Comparison of ENCODE assay signal across 8 cellular contexts in genomic region chr20:16573011-16573965, GRCh38. TPM values are rescaled to one million over a fixed set of nuclear protein-coding genes. Genes with fewer than 3 reads are reported as not detected.
DNase-seq lines count a peak whose midpoint lies in the region; ATAC-seq and TF ChIP-seq lines count a peak whose summit lies in the region.

Gene KIF16B (minus strand): TSS chr20:16573448. CDS start chr20:16573275, 173 bp downstream.

- CTCF ChIA-PET in HEK293T (lab: Yijun Ruan, JAX): no interaction called here

- H3K4me3 ChIP-seq in ovary (peak within 1 kb of the TSS; percentile 99), thoracic aorta (peak within 1 kb of the TSS; percentile 89)

- no peaks in the 10 kb centered on the region for H3K27me3 Mint-ChIP-seq in activated naive CD8-positive, alpha-beta T cell
- H3K27me3 Mint-ChIP-seq in glutamatergic neuron (ENCODE audit: unreplicated experiment): no peaks in the 10 kb centered on the region

- H3K9me3 Mint-ChIP-seq in activated naive CD8-positive, alpha-beta T cell (ENCODE audit: low read depth): no peaks in the 10 kb centered on the region
- H3K9me3 Mint-ChIP-seq in glutamatergic neuron (ENCODE audit: unreplicated experiment): peaks cover 4% of the 10 kb centered on the region

- peaks cover 13% of the 10 kb centered on the region for H3K4me1 ChIP-seq in ovary (ENCODE audit: insufficient read depth)
- peaks cover 14 to 28% of the 10 kb centered on the region in 2 donors for H3K4me1 ChIP-seq in thoracic aorta (ENCODE audit: control insufficient read depth in 1 of 2, low read depth in 2 of 2)

- POLR2A ChIA-PET in HEK293T (lab: Yijun Ruan, JAX): interaction anchor here (0.5 kb wide), 1 partner anchor 402 kb away, joined by 3 read pairs; no protein-coding TSS in a partner anchor

- ATAC-seq in SK-N-SH treated with all-trans-retinoic acid at 6 μM for 48 hours (peak; percentile 85), thoracic aorta (ENCODE audit: insufficient number of reproducible peaks, low FRiP score, low read depth) (peak; percentile 81)

- DNase-seq in GM04504 (ENCODE audit: low read depth) (peak; percentile 62), HEK293T (ENCODE audit: extremely low spot score) (peak; percentile 85), MV-4-11 (lab: John Stamatoyannopoulos, UW) (peak; percentile 72), glutamatergic neuron (peak; percentile 97), ovary (peak; percentile 92 to 96 (median 94)), thoracic aorta (ENCODE audit: low spot score) (peak; percentile 65)

- H3K36me3 Mint-ChIP-seq in activated naive CD8-positive, alpha-beta T cell: no peaks in the 10 kb centered on the region
- H3K36me3 Mint-ChIP-seq in glutamatergic neuron (ENCODE audit: unreplicated experiment): no peaks in the 10 kb centered on the region

- H3K27ac ChIP-seq in ovary: peak within 1 kb of the TSS; percentile 69 to 81
- peak within 1 kb of the TSS; percentile 25 to 57 for H3K27ac ChIP-seq in thoracic aorta

- peak; percentile 55 for TF ChIP-seq POLR2A in ovary (IDR thresholded peaks at IDR 0.05)

- peak within 1 kb of the TSS; percentile 66 for H3K27ac Mint-ChIP-seq in activated naive CD8-positive, alpha-beta T cell
- H3K27ac Mint-ChIP-seq in glutamatergic neuron (ENCODE audit: unreplicated experiment): peak within 1 kb of the TSS; percentile 80

- H3K4me3 Mint-ChIP-seq in activated naive CD8-positive, alpha-beta T cell: peak within 1 kb of the TSS; percentile 97
- H3K4me3 Mint-ChIP-seq in glutamatergic neuron (ENCODE audit: unreplicated experiment): peak within 1 kb of the TSS; percentile 86

- H3K9me3 ChIP-seq in ovary (no peaks in the 10 kb centered on the region), thoracic aorta (no peaks in the 10 kb centered on the region)

- WGBS in ovary, 3 donors: 7 to 10% (median 7%) methylated on average over 59 to 65 of the region's 65 CpGs

- H3K4me1 Mint-ChIP-seq in activated naive CD8-positive, alpha-beta T cell (ENCODE audit: low read depth): peaks cover 45% of the 10 kb centered on the region
- H3K4me1 Mint-ChIP-seq in glutamatergic neuron (ENCODE audit: low read depth, unreplicated experiment): peaks cover 24% of the 10 kb centered on the region

- TF ChIP-seq CTCF in glutamatergic neuron (IDR thresholded peaks at IDR 0.05; ENCODE audit: partially characterized antibody, unreplicated experiment) (no peak), ovary (IDR thresholded peaks at IDR 0.05) (no peak), thoracic aorta (IDR thresholded peaks at IDR 0.05) (peak; percentile 14)

- TF ChIP-seq EP300 in ovary (IDR thresholded peaks at IDR 0.05): no peak

- intact Hi-C loops in ovary (cut with DNase I): no loop called here

- H3K36me3 ChIP-seq in ovary: no peaks in the 10 kb centered on the region
- no peaks in the 10 kb centered on the region for H3K36me3 ChIP-seq in thoracic aorta

- H3K27me3 ChIP-seq in ovary (no peaks in the 10 kb centered on the region), thoracic aorta (replicated peaks; ENCODE audit: insufficient read depth) (no peaks in the 10 kb centered on the region)

TF ChIP-seq in HEK293T, 16 proteins besides CTCF, POLR2A, EP300 and RAD21:
- TF ChIP-seq L3MBTL2 (conservative IDR thresholded peaks at IDR 0.05) (no peak; the same call in 1 of the 2 replicates), ZNF384 (IDR thresholded peaks at IDR 0.05) (no peak), FOXM1 (IDR thresholded peaks at IDR 0.05; ENCODE audit: borderline replicate concordance) (peak; percentile 68; the same call in 1 of the 2 replicates), HDGF (IDR thresholded peaks at IDR 0.05; ENCODE audit: borderline replicate concordance) (no peak), LEF1 (IDR thresholded peaks at IDR 0.05; ENCODE audit: borderline replicate concordance) (no peak), FOXA1 (IDR thresholded peaks at IDR 0.05) (no peak), PKNOX1 (IDR thresholded peaks at IDR 0.05) (no peak), ELF4 (IDR thresholded peaks at IDR 0.05) (0 out of 2 replicates have a peak, but pooled peaks have one; percentile 21), FOXK2 (IDR thresholded peaks at IDR 0.05) (no peak), SP1 (IDR thresholded peaks at IDR 0.05) (no peak)
TF ChIP-seq in HEK293T: peak in this region for 2.

TF ChIP-seq in SK-N-SH treated with all-trans-retinoic acid at 6 μM for 48 hours, 23 proteins besides CTCF, POLR2A, EP300 and RAD21:
- peak; percentile 65; the same call in 1 of the 2 replicates for TF ChIP-seq ZFP3 (CRISPR knock-in tag; IDR thresholded peaks at IDR 0.05)
- TF ChIP-seq ZC3H10 (CRISPR knock-in tag; IDR thresholded peaks at IDR 0.05): no peak
- TF ChIP-seq BACH2 (CRISPR knock-in tag; IDR thresholded peaks at IDR 0.05; ENCODE audit: borderline replicate concordance): no peak
- no peak for TF ChIP-seq ZNF8 (CRISPR knock-in tag; IDR thresholded peaks at IDR 0.05)
- peak; percentile 34; the same call in 1 of the 2 replicates for TF ChIP-seq CSDC2 (CRISPR knock-in tag; IDR thresholded peaks at IDR 0.05)

RNA-seq across cellular contexts. Expression of gene KIF16B, which starts in this region (rescaled TPM):
- total RNA-seq in glutamatergic neuron (ENCODE audit: unreplicated experiment): 27.0 TPM
- 10 to 100 TPM; 15.6 to 28.1 (median 23.7) TPM for total RNA-seq in ovary
- 10 to 100 TPM; 10.9 to 12.5 TPM for polyA plus RNA-seq in ovary
- total RNA-seq in thoracic aorta: 10 to 100 TPM; 16.5 to 21.3 TPM

Comparison
In these comparisons a context has a peak if more than half of its experiments do, and no peak if none do; other contexts are left out.
1. Peak in every context shown above with its lines: DNase-seq, ATAC-seq, H3K4me3 ChIP-seq and H3K27ac ChIP-seq.